1 cellular context compared by ENCODE assay signal in genomic region chr19:50500060-50500752, GRCh38.
TF ChIP-seq lines count a peak whose summit lies in the region.

No MANE protein-coding gene starts in this region.

TF ChIP-seq in K562, 482 proteins besides CTCF, POLR2A, EP300 and RAD21 (continued from another document and continues in another):
- TF ChIP-seq NR0B1 (IDR thresholded peaks at IDR 0.05; ENCODE audit: partially characterized antibody) = no peak
- TF ChIP-seq, protein P1, sequence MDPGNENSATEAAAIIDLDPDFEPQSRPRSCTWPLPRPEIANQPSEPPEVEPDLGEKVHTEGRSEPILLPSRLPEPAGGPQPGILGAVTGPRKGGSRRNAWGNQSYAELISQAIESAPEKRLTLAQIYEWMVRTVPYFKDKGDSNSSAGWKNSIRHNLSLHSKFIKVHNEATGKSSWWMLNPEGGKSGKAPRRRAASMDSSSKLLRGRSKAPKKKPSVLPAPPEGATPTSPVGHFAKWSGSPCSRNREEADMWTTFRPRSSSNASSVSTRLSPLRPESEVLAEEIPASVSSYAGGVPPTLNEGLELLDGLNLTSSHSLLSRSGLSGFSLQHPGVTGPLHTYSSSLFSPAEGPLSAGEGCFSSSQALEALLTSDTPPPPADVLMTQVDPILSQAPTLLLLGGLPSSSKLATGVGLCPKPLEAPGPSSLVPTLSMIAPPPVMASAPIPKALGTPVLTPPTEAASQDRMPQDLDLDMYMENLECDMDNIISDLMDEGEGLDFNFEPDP (CRISPR knock-in tag; IDR thresholded peaks at IDR 0.05) = no peak
- peak; percentile 51; the same call in 1 of the 2 replicates for TF ChIP-seq NBN (IDR thresholded peaks at IDR 0.05; ENCODE audit: low read depth)
- peak; percentile 23; the same call in 1 of the 2 replicates for TF ChIP-seq MTA2 (IDR thresholded peaks at IDR 0.05; ENCODE audit: low read depth)
- no peak for TF ChIP-seq ELF1 (tag; IDR thresholded peaks at IDR 0.05)
- TF ChIP-seq EWSR1 (IDR thresholded peaks at IDR 0.05; ENCODE audit: borderline replicate concordance, low read depth, partially characterized antibody) = no peak
- TF ChIP-seq ESRRB (CRISPR knock-in tag; IDR thresholded peaks at IDR 0.05; ENCODE audit: borderline replicate concordance) = no peak
- no peak for TF ChIP-seq ZNF77 (CRISPR knock-in tag; IDR thresholded peaks at IDR 0.05)
- TF ChIP-seq ZSCAN29 (IDR thresholded peaks at IDR 0.05) = no peak
- peak; percentile 80 for TF ChIP-seq MEIS2 (IDR thresholded peaks at IDR 0.05; ENCODE audit: partially characterized antibody)
- no peak for TF ChIP-seq PHTF2 (CRISPR knock-in tag; IDR thresholded peaks at IDR 0.05)
- no peak for TF ChIP-seq POLR2H (tag; IDR thresholded peaks at IDR 0.05; ENCODE audit: low read depth)
- TF ChIP-seq ZNF280A (IDR thresholded peaks at IDR 0.05; ENCODE audit: low read depth, partially characterized antibody) = no peak
- no peak for TF ChIP-seq MITF (IDR thresholded peaks at IDR 0.05)
- peak; percentile 53 to 71; a peak in 3 of 4 replicates for TF ChIP-seq TRIM24 (IDR thresholded peaks at IDR 0.05)
- peak; percentile 70 for TF ChIP-seq POLR2AphosphoS5 (IDR thresholded peaks at IDR 0.05; ENCODE audit: control insufficient read depth, insufficient read depth, low read depth, low read length)
- TF ChIP-seq, protein P2, sequence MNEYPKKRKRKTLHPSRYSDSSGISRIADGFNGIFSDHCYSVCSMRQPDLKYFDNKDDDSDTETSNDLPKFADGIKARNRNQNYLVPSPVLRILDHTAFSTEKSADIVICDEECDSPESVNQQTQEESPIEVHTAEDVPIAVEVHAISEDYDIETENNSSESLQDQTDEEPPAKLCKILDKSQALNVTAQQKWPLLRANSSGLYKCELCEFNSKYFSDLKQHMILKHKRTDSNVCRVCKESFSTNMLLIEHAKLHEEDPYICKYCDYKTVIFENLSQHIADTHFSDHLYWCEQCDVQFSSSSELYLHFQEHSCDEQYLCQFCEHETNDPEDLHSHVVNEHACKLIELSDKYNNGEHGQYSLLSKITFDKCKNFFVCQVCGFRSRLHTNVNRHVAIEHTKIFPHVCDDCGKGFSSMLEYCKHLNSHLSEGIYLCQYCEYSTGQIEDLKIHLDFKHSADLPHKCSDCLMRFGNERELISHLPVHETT (CRISPR knock-in tag; conservative IDR thresholded peaks at IDR 0.05 in 1 of 2, IDR thresholded peaks at IDR 0.05 in 1 of 2) = no peak
- TF ChIP-seq, protein P3, sequence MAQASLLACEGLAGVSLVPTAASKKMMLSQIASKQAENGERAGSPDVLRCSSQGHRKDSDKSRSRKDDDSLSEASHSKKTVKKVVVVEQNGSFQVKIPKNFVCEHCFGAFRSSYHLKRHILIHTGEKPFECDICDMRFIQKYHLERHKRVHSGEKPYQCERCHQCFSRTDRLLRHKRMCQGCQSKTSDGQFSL (CRISPR knock-in tag; IDR thresholded peaks at IDR 0.05) = peak; percentile 99
- TF ChIP-seq, protein P3 (tag; IDR thresholded peaks at IDR 0.05) = peak in 1 of 2 experiments; percentile 86; a peak in 2 of 4 replicates
- TF ChIP-seq ZNF695 (CRISPR knock-in tag; IDR thresholded peaks at IDR 0.05) = no peak
- no peak for TF ChIP-seq ZNF398 (CRISPR knock-in tag; IDR thresholded peaks at IDR 0.05)
- no peak for TF ChIP-seq BMI1 (IDR thresholded peaks at IDR 0.05; ENCODE audit: low read length)
- peak; percentile 61 for TF ChIP-seq NFIC (IDR thresholded peaks at IDR 0.05)
- TF ChIP-seq TFAP4 (CRISPR knock-in tag; IDR thresholded peaks at IDR 0.05; ENCODE audit: borderline replicate concordance) = peak; percentile 96
- TF ChIP-seq E2F6 (IDR thresholded peaks at IDR 0.05; ENCODE audit: borderline replicate concordance in 1 of 2, extremely low read depth in 1 of 2, insufficient read depth in 1 of 2, insufficient read length in 1 of 2, low read depth in 1 of 2, low read length in 1 of 2, poor library complexity in 1 of 2, severe bottlenecking in 1 of 2) = peak in 1 of 2 experiments; percentile 20
- no peak for TF ChIP-seq XRCC5 (IDR thresholded peaks at IDR 0.05; ENCODE audit: low read depth, low read length)
- no peak for TF ChIP-seq SREBF1 (IDR thresholded peaks at IDR 0.05; ENCODE audit: borderline replicate concordance, low read depth, low read length)
- TF ChIP-seq ZNF586 (CRISPR knock-in tag; conservative IDR thresholded peaks at IDR 0.05) = no peak
- 0 out of 4 replicates have a peak, but pooled peaks of 1 of the 2 experiments have one; percentile 21 for TF ChIP-seq TBL1XR1 (IDR thresholded peaks at IDR 0.05; ENCODE audit: low read length in 2 of 2)
- no peak for TF ChIP-seq ZBTB34 (CRISPR knock-in tag; IDR thresholded peaks at IDR 0.05)
- TF ChIP-seq EGR1 (conservative IDR thresholded peaks at IDR 0.05) = peak; percentile 34
- peak; percentile 56 for TF ChIP-seq HMGN3 (IDR thresholded peaks at IDR 0.05; ENCODE audit: borderline replicate concordance, extremely low read depth, insufficient read length, low read depth, low read length)
- no peak for TF ChIP-seq GTF2A2 (tag; IDR thresholded peaks at IDR 0.05)
- peak; percentile 63 for TF ChIP-seq ETS1 (conservative IDR thresholded peaks at IDR 0.05; ENCODE audit: control insufficient read depth, low read depth, low read length)
- TF ChIP-seq CREB3L1 (IDR thresholded peaks at IDR 0.05; ENCODE audit: borderline replicate concordance, low read depth) = no peak
